Comparison of ENCODE assay signal across 15 cellular contexts in the genomic region with DNA sequence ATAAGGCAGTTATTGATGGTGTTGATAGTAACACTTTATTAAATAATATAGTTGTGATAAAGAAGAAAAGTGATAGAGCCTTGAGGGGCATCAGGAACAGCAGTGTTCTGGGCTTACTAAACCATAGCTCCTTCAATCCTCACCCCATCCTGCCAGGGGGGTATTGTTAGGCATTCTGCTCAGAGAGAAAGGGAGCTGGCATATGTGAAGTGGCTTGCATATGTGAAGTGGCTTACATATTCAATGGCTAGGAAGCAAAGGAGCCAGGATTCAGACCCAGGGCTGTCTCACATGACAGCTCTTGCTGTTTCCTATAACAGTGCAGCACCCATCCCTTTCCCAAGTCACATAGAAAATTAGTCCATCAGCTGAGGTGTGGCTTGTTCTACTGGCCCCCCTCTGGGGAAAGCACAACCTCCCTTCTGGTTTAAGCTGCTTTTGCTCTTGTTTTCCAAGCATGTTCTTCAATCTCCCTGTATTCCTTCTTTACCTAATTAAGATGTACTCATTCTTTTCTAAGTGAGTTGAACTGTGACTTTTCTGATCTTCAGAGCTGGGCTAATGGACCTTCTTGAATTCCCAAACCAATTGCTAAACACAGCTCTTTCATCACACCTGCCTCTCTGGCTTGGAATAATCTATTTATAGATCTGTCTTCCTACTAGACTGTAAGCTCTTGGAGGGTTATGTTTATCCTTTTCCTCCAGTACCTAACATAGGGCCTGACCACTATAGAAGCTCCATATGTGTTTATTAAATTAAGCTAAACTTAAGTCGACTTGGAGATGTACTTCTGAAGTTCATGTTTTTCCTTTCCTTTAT.
A peak's percentile ranks its signal among the peaks of the same experiment; 100 is the strongest.
DNase-seq lines count a peak whose midpoint lies in the region; ATAC-seq and TF ChIP-seq lines count a peak whose summit lies in the region.
"Had no signal": no experiment of that assay in that cellular context is flagged by ENCODE, and none has a peak within 500 bp of the region (broad histone marks: within the 10 kb centered on the region; RNA-seq: fewer than 3 reads in every experiment).

No MANE protein-coding gene starts in this region.

- H3K27me3 Mint-ChIP-seq in stimulated activated naive B cell treated with anti-CD40 and anti-IgM and Interleukin-4, amounts not matched to agents 10 μg/mL and 1 μg/mL and 100 μg/mL, for 72 hours = peaks cover 0 to 5% of the 10 kb centered on the region in 2 donors
- H3K27me3 Mint-ChIP-seq in glutamatergic neuron (ENCODE audit: unreplicated experiment) = no peaks in the 10 kb centered on the region
- H3K27me3 Mint-ChIP-seq: CD4-positive, CD25-positive, alpha-beta regulatory T cell had no signal

- no peaks in the 10 kb centered on the region for H3K27me3 ChIP-seq in NT2/D1 (ENCODE audit: insufficient read depth, insufficient read length)
- H3K27me3 ChIP-seq in lung (ENCODE audit: control insufficient read depth, insufficient read depth) = no peaks in the 10 kb centered on the region
- no peaks in the 10 kb centered on the region for H3K27me3 ChIP-seq in gastrocnemius medialis
- H3K27me3 ChIP-seq: BLaER1 had no signal

- H3K4me3 Mint-ChIP-seq in stimulated activated naive B cell treated with anti-CD40 and anti-IgM and Interleukin-4, amounts not matched to agents 10 μg/mL and 1 μg/mL and 100 μg/mL, for 72 hours = no peak overlapping the region
- no peak overlapping the region for H3K4me3 Mint-ChIP-seq in glutamatergic neuron (ENCODE audit: unreplicated experiment)
- H3K4me3 Mint-ChIP-seq: CD4-positive, CD25-positive, alpha-beta regulatory T cell had no signal

- H3K27ac Mint-ChIP-seq in stimulated activated naive B cell treated with anti-CD40 and anti-IgM and Interleukin-4, amounts not matched to agents 10 μg/mL and 1 μg/mL and 100 μg/mL, for 72 hours = no peak overlapping the region
- H3K27ac Mint-ChIP-seq in glutamatergic neuron (ENCODE audit: unreplicated experiment) = no peak overlapping the region
- H3K27ac Mint-ChIP-seq: CD4-positive, CD25-positive, alpha-beta regulatory T cell had no signal

- no peaks in the 10 kb centered on the region for H3K4me1 Mint-ChIP-seq in stimulated activated naive B cell treated with anti-CD40 and anti-IgM and Interleukin-4, amounts not matched to agents 10 μg/mL and 1 μg/mL and 100 μg/mL, for 72 hours
- H3K4me1 Mint-ChIP-seq in glutamatergic neuron (ENCODE audit: low read depth, unreplicated experiment) = peaks cover 20% of the 10 kb centered on the region
- H3K4me1 Mint-ChIP-seq: CD4-positive, CD25-positive, alpha-beta regulatory T cell had no signal

- TF ChIP-seq CTCF in fibroblast of mammary gland (conservative IDR thresholded peaks at IDR 0.05; ENCODE audit: control insufficient read depth, insufficient read depth, low read depth, low read length) = no peak
- TF ChIP-seq CTCF in lung (IDR thresholded peaks at IDR 0.05; ENCODE audit: control extremely low read depth, extremely low read depth) = no peak
- TF ChIP-seq CTCF in gastrocnemius medialis (IDR thresholded peaks at IDR 0.05 in 4 of 5, conservative IDR thresholded peaks at IDR 0.05 in 1 of 5) = no peak
- no peak for TF ChIP-seq CTCF in glutamatergic neuron (IDR thresholded peaks at IDR 0.05; ENCODE audit: partially characterized antibody, unreplicated experiment)

- TF ChIP-seq POLR2A in gastrocnemius medialis (IDR thresholded peaks at IDR 0.05) = no peak

- peaks cover 2% of the 10 kb centered on the region for H3K4me1 ChIP-seq in NT2/D1 (ENCODE audit: insufficient read depth, insufficient read length)
- H3K4me1 ChIP-seq in lung (ENCODE audit: control insufficient read depth in 2 of 2, insufficient read depth in 2 of 2, low read length in 2 of 2) = peaks cover 0 to under 1% of the 10 kb centered on the region in 2 donors
- H3K4me1 ChIP-seq in gastrocnemius medialis = peaks cover 3 to 7% of the 10 kb centered on the region in 2 donors
- H3K4me1 ChIP-seq: A549, BLaER1, HAP-1 had no signal

- in situ Hi-C loops in gastrocnemius medialis (cut with MboI; ENCODE audit: low sequenced_read_pairs in 4 of 4) = no loop called here
- in situ Hi-C loops in KBM-7 (cut with MboI; ENCODE audit: low pct_unique_long_range_greater_than_20kb, low sequenced_read_pairs) = no loop called here

- H3K9me3 ChIP-seq in NT2/D1 (ENCODE audit: insufficient read depth, low read length) = no peaks in the 10 kb centered on the region
- no peaks in the 10 kb centered on the region for H3K9me3 ChIP-seq in lung (ENCODE audit: control insufficient read depth in 2 of 2, insufficient read depth in 1 of 2, low read length in 1 of 2)
- H3K9me3 ChIP-seq in gastrocnemius medialis = no peaks in the 10 kb centered on the region
- H3K9me3 ChIP-seq: A549, BLaER1, HAP-1 had no signal

- peak; percentile 12 for ATAC-seq in lung (ENCODE audit: insufficient read depth, low FRiP score)
- ATAC-seq in gastrocnemius medialis = peak; percentile 86 to 95
- no peak for ATAC-seq in stimulated activated naive B cell treated with anti-CD40 and anti-IgM and Interleukin-4, amounts not matched to agents 10 μg/mL and 1 μg/mL and 100 μg/mL, for 72 hours (replicated peaks)
- ATAC-seq: A549, HepG2 had no signal

- 58 to 77% methylated on average over 1 of the region's 1 CpG for WGBS in lung, 2 donors

- no peaks in the 10 kb centered on the region for H3K36me3 Mint-ChIP-seq in stimulated activated naive B cell treated with anti-CD40 and anti-IgM and Interleukin-4, amounts not matched to agents 10 μg/mL and 1 μg/mL and 100 μg/mL, for 72 hours
- no peaks in the 10 kb centered on the region for H3K36me3 Mint-ChIP-seq in glutamatergic neuron (ENCODE audit: unreplicated experiment)
- H3K36me3 Mint-ChIP-seq: CD4-positive, CD25-positive, alpha-beta regulatory T cell had no signal

- intact Hi-C loops in gastrocnemius medialis (cut with DNase I; ENCODE audit: low total_unique reads) = no loop called here

- no peak overlapping the region for H3K9ac ChIP-seq in NT2/D1 (ENCODE audit: insufficient read length, low read depth)
- H3K9ac ChIP-seq: BLaER1, GM23248 had no signal

- peak; percentile 16 for DNase-seq in NT2/D1 (ENCODE audit: low read depth, low spot score)
- peak; percentile 8 for DNase-seq in fibroblast of mammary gland (ENCODE audit: low read depth)
- DNase-seq in lung (ENCODE audit: low spot score) = no peak
- DNase-seq in gastrocnemius medialis = no peak
- DNase-seq in KBM-7 = no peak
- no peak for DNase-seq in stimulated activated naive B cell treated with anti-CD40 and anti-IgM and Interleukin-4, amounts not matched to agents 10 μg/mL and 1 μg/mL and 100 μg/mL, for 72 hours
- no peak for DNase-seq in glutamatergic neuron
- DNase-seq: CD4-positive, CD25-positive, alpha-beta regulatory T cell; DMS79; EL; GM23248 had no signal

- H3K9me3 Mint-ChIP-seq in stimulated activated naive B cell treated with anti-CD40 and anti-IgM and Interleukin-4, amounts not matched to agents 10 μg/mL and 1 μg/mL and 100 μg/mL, for 72 hours = no peaks in the 10 kb centered on the region
- peaks cover under 1% of the 10 kb centered on the region for H3K9me3 Mint-ChIP-seq in glutamatergic neuron (ENCODE audit: unreplicated experiment)

- no peak overlapping the region for H3K4me3 ChIP-seq in NT2/D1 (ENCODE audit: insufficient read length, low read depth)
- H3K4me3 ChIP-seq in fibroblast of mammary gland (ENCODE audit: control insufficient read depth, low read depth, low read length) = no peak overlapping the region
- H3K4me3 ChIP-seq in lung = no peak overlapping the region
- H3K4me3 ChIP-seq in gastrocnemius medialis = no peak overlapping the region
- H3K4me3 ChIP-seq: A549, BLaER1, GM23248, HAP-1 had no signal

- H3K27ac ChIP-seq in lung (ENCODE audit: low read depth in 1 of 2, low read length in 1 of 2) (no peak overlapping the region), gastrocnemius medialis (no peak overlapping the region)
- H3K27ac ChIP-seq: A549, BLaER1, GM23248 had no signal

- no peaks in the 10 kb centered on the region for H3K36me3 ChIP-seq in NT2/D1 (ENCODE audit: insufficient read depth, insufficient read length, low read length)
- H3K36me3 ChIP-seq in lung (ENCODE audit: control insufficient read depth in 2 of 2, insufficient read depth in 2 of 2, low read length in 2 of 2) = no peaks in the 10 kb centered on the region
- no peaks in the 10 kb centered on the region for H3K36me3 ChIP-seq in gastrocnemius medialis
- H3K36me3 ChIP-seq: BLaER1, HAP-1 had no signal

Comparison
In these comparisons a context has a peak if more than half of its experiments do, and no peak if none do; other contexts are left out.
1. DNase-seq: peak in NT2/D1 (single experiment) and fibroblast of mammary gland (single experiment); none in lung (single experiment), gastrocnemius medialis (0 of 2), KBM-7 (single experiment), stimulated activated naive B cell treated with anti-CD40 and anti-IgM and Interleukin-4, amounts not matched to agents 10 μg/mL and 1 μg/mL and 100 μg/mL, for 72 hours (single experiment) and glutamatergic neuron (single experiment).
2. ATAC-seq: peak in lung (single experiment) and gastrocnemius medialis (2 of 2); none in stimulated activated naive B cell treated with anti-CD40 and anti-IgM and Interleukin-4, amounts not matched to agents 10 μg/mL and 1 μg/mL and 100 μg/mL, for 72 hours (0 of 2).